Comparison of ENCODE assay signal across 1 cellular context in genomic region chr16:4288148-4288921, GRCh38.
TF ChIP-seq lines count a peak whose summit lies in the region.

No MANE protein-coding gene starts in this region.

TF ChIP-seq in HEK293, 187 proteins besides CTCF, POLR2A, EP300 and RAD21 (continued from another document):
- TF ChIP-seq REST (tag by site-specific recombination; IDR thresholded peaks at IDR 0.05) (no peak), ZNF530 (tag by site-specific recombination; IDR thresholded peaks at IDR 0.05; ENCODE audit: low read depth) (no peak), HIC1 (tag by site-specific recombination; IDR thresholded peaks at IDR 0.05) (no peak), ZNF132 (tag by site-specific recombination; IDR thresholded peaks at IDR 0.05; ENCODE audit: borderline replicate concordance) (no peak), ZNF560 (tag by site-specific recombination; IDR thresholded peaks at IDR 0.05; ENCODE audit: borderline replicate concordance) (no peak), ZNF501 (tag by site-specific recombination; IDR thresholded peaks at IDR 0.05) (peak; percentile 32; the same call in 1 of the 2 replicates), ZNF843 (tag by site-specific recombination; IDR thresholded peaks at IDR 0.05) (no peak), ZNF777 (tag by site-specific recombination; IDR thresholded peaks at IDR 0.05; ENCODE audit: borderline replicate concordance) (no peak), PRDM10 (tag by site-specific recombination; IDR thresholded peaks at IDR 0.05) (0 out of 2 replicates have a peak, but pooled peaks have one; percentile 15), ZNF660 (tag by site-specific recombination; IDR thresholded peaks at IDR 0.05) (no peak), PATZ1 (tag by site-specific recombination; IDR thresholded peaks at IDR 0.05) (peak; percentile 84), SP7 (tag by site-specific recombination; IDR thresholded peaks at IDR 0.05) (0 out of 2 replicates have a peak, but pooled peaks have one; percentile 27), ZNF2 (tag by site-specific recombination; IDR thresholded peaks at IDR 0.05) (peak; percentile 92), ZBTB7A (tag by site-specific recombination; IDR thresholded peaks at IDR 0.05; ENCODE audit: low read depth) (no peak), ZNF169 (tag by site-specific recombination; IDR thresholded peaks at IDR 0.05) (no peak), EGR2 (tag by site-specific recombination; IDR thresholded peaks at IDR 0.05; ENCODE audit: low read depth) (no peak), GLIS1 (tag by site-specific recombination; IDR thresholded peaks at IDR 0.05) (peak; percentile 72), ZFP41 (tag by site-specific recombination; IDR thresholded peaks at IDR 0.05; ENCODE audit: borderline replicate concordance) (no peak), ZNF529 (tag by site-specific recombination; IDR thresholded peaks at IDR 0.05; ENCODE audit: insufficient replicate concordance) (no peak), ZNF37A (tag by site-specific recombination; IDR thresholded peaks at IDR 0.05) (no peak), ZBTB1 (tag by site-specific recombination; IDR thresholded peaks at IDR 0.05) (no peak), KLF16 (tag by site-specific recombination; IDR thresholded peaks at IDR 0.05) (no peak), ZBTB11 (tag by site-specific recombination; conservative IDR thresholded peaks at IDR 0.05; ENCODE audit: low read depth) (peak; percentile 73), ZSCAN30 (tag by site-specific recombination; IDR thresholded peaks at IDR 0.05) (no peak), ZNF704 (tag by site-specific recombination; IDR thresholded peaks at IDR 0.05) (no peak), ZNF548 (tag by site-specific recombination; IDR thresholded peaks at IDR 0.05) (no peak), ZNF677 (tag by site-specific recombination; IDR thresholded peaks at IDR 0.05) (no peak), ATF2 (tag by site-specific recombination; IDR thresholded peaks at IDR 0.05; ENCODE audit: low read depth) (no peak), ZNF174 (tag by site-specific recombination; IDR thresholded peaks at IDR 0.05) (no peak), ZNF202 (tag by site-specific recombination; IDR thresholded peaks at IDR 0.05; ENCODE audit: borderline replicate concordance) (no peak), OSR2 (tag by site-specific recombination; IDR thresholded peaks at IDR 0.05) (no peak), ZNF248 (tag by site-specific recombination; IDR thresholded peaks at IDR 0.05) (no peak)
